ENCODE assay signal across 23 cellular contexts in the genomic region with DNA sequence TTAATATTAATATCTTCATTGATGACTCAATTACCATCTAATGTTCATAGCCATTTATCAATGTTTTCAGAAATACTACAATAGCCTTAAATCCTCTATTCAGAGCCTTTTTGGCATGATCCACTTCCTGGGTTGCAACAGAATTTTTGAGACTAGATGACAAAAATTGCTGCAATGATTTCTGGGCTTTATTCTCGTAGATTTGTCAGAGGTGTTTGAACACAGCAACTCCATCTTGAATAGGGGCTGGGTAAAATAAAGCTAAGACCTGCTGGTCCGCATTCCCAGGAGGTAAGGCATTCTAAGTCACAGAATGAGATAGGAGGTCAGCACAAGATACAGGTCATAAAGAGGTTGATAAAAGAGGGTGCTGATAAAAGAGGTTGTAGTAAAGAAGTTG.
"Had no signal": no experiment of that assay in that cellular context is flagged by ENCODE, and none has a peak within 500 bp of the region (broad histone marks: within the 10 kb centered on the region; RNA-seq: fewer than 3 reads in every experiment).

No MANE protein-coding gene starts in this region.

- H3K4me3 ChIP-seq: K562, MG63, PC-9, Peyer's patch, SJSA1, SK-N-MC had no signal

- H3K27me3 ChIP-seq: MG63, Peyer's patch, SJSA1 had no signal

- H3K9me3 ChIP-seq: MG63, Peyer's patch had no signal

- H3K4me1 ChIP-seq: Peyer's patch, SJSA1 had no signal

- H2AFZ ChIP-seq: PC-9 had no signal

- ATAC-seq: K562 had no signal

- H3K9ac ChIP-seq: KMS-11 had no signal

- H3K4me2 ChIP-seq: KMS-11, PC-9 had no signal

- H3K36me3 ChIP-seq: MG63, Peyer's patch, SJSA1 had no signal

- H3K27ac ChIP-seq: HL-60, KMS-11, PC-9, Peyer's patch, SJSA1, SK-N-MC had no signal

- DNase-seq: MG63, NCI-H1092 treated with DMSO at 0.1 percent for 48 hours, NCI-H1436, NCI-H187, NCI-H2029, NCI-H2081 treated with DMSO at 0.1 percent for 48 hours, NCI-H2171, NCI-H226, NCI-H446, NCI-H510A, NCI-H524 treated with DMSO at 0.1 percent for 48 hours, NCI-H69, NCI-H774, OCI-M1, PC-9, Peyer's patch, Right ventricle myocardium superior, SIG-M5 had no signal
